In genomic region chr3:25495304-25495703, GRCh38 we compare ENCODE assay signal across 26 cellular contexts.
DNase-seq lines count a peak whose midpoint lies in the region; ATAC-seq, FAIRE-seq and TF ChIP-seq lines count a peak whose summit lies in the region.
"Had no signal": no experiment of that assay in that cellular context is flagged by ENCODE, and none has a peak within 500 bp of the region (broad histone marks: within the 10 kb centered on the region; RNA-seq: fewer than 3 reads in every experiment).

No MANE protein-coding gene starts in this region.

- intact Hi-C loops in breast epithelium (cut with DNase I; ENCODE audit: low total_unique reads) (no loop called here), right lobe of liver (cut with DNase I) (no loop called here)

- no peaks in the 10 kb centered on the region for H3K9me2 ChIP-seq in GM23248 (ENCODE audit: insufficient read depth)

- TF ChIP-seq CTCF in astrocyte (IDR thresholded peaks at IDR 0.05; ENCODE audit: insufficient read depth, low read depth, low read length) (no peak), osteocyte (IDR thresholded peaks at IDR 0.05) (no peak), breast epithelium (IDR thresholded peaks at IDR 0.05) (no peak), right lobe of liver (IDR thresholded peaks at IDR 0.05) (no peak)

- H3K4me1 ChIP-seq in ACC112 (ENCODE audit: control insufficient read depth, insufficient read depth, low read length, unreplicated experiment) (peaks cover 34% of the 10 kb centered on the region), astrocyte (ENCODE audit: insufficient read depth, low read length) (peaks cover 42% of the 10 kb centered on the region), breast epithelium (no peaks in the 10 kb centered on the region), GM23248 (ENCODE audit: insufficient read depth) (no peaks in the 10 kb centered on the region), right lobe of liver (no peaks in the 10 kb centered on the region)
- H3K4me1 ChIP-seq: BE2C; BLaER1 treated with 17β-estradiol and CSF1 and Interleukin-3, amounts not matched to agents 10 nM and 100 nM; HAP-1 had no signal

- H3K9me3 Mint-ChIP-seq in astrocyte (ENCODE audit: unreplicated experiment) (peaks cover 62% of the 10 kb centered on the region), osteocyte (ENCODE audit: unreplicated experiment) (peaks cover 9% of the 10 kb centered on the region)

- H3K4me3 Mint-ChIP-seq in astrocyte (ENCODE audit: unreplicated experiment) (no peak overlapping the region), osteocyte (ENCODE audit: unreplicated experiment) (no peak overlapping the region)
- H3K4me3 Mint-ChIP-seq: CD14-positive monocyte; CD4-positive, alpha-beta T cell; CD8-positive, alpha-beta memory T cell; HFFc6 had no signal

- peak overlapping the region; percentile 99 for H3K27ac ChIP-seq in ACC112 (ENCODE audit: low read depth, low read length)
- peak overlapping the region; percentile 94 for H3K27ac ChIP-seq in astrocyte (ENCODE audit: low read depth, low read length)
- H3K27ac ChIP-seq in breast epithelium = no peak overlapping the region
- no peak overlapping the region for H3K27ac ChIP-seq in GM23248
- no peak overlapping the region for H3K27ac ChIP-seq in right lobe of liver
- H3K27ac ChIP-seq: 22Rv1; BLaER1 treated with 17β-estradiol and CSF1 and Interleukin-3, amounts not matched to agents 10 nM and 100 nM had no signal

- H3K4me1 Mint-ChIP-seq in astrocyte (ENCODE audit: low read depth, unreplicated experiment) (no peaks in the 10 kb centered on the region), osteocyte (ENCODE audit: unreplicated experiment) (peaks cover 69% of the 10 kb centered on the region)
- H3K4me1 Mint-ChIP-seq: CD14-positive monocyte; CD8-positive, alpha-beta memory T cell had no signal

- no peaks in the 10 kb centered on the region for H3F3A ChIP-seq in GM23248 (ENCODE audit: insufficient read depth)

- peak; percentile 50 for DNase-seq in RPMI7951 (ENCODE audit: low read depth)
- DNase-seq in astrocyte (ENCODE audit: low read depth) = no peak
- DNase-seq in osteocyte (ENCODE audit: extremely low spot score, unreplicated experiment) = no peak
- DNase-seq in breast epithelium (ENCODE audit: low spot score in 2 of 2) = no peak
- no peak for DNase-seq in GM23248
- DNase-seq in right lobe of liver = no peak
- no peak for DNase-seq in NCI-H226
- DNase-seq: ACHN; AML-193; BE2C; CD4-positive, alpha-beta T cell; CD8-positive, alpha-beta memory T cell; DMS 273 treated with DMSO at 0.1 percent for 48 hours; DMS79; GF-D8; HFFc6 had no signal

- H3K36me3 Mint-ChIP-seq in astrocyte (ENCODE audit: low read depth, unreplicated experiment) (peaks cover 3% of the 10 kb centered on the region), osteocyte (ENCODE audit: unreplicated experiment) (peaks cover 2% of the 10 kb centered on the region)
- H3K36me3 Mint-ChIP-seq: CD14-positive monocyte; CD8-positive, alpha-beta memory T cell had no signal

- H3K36me3 ChIP-seq in ACC112 (ENCODE audit: insufficient read depth, low read length) (no peaks in the 10 kb centered on the region), astrocyte (ENCODE audit: insufficient read depth, low read length) (no peaks in the 10 kb centered on the region), breast epithelium (no peaks in the 10 kb centered on the region), GM23248 (ENCODE audit: low read depth) (no peaks in the 10 kb centered on the region), right lobe of liver (no peaks in the 10 kb centered on the region)
- H3K36me3 ChIP-seq: BE2C, HAP-1 had no signal

- H3K9ac ChIP-seq in astrocyte (ENCODE audit: low read length) (no peak overlapping the region), GM23248 (no peak overlapping the region)
- H3K9ac ChIP-seq: BLaER1 treated with 17β-estradiol and CSF1 and Interleukin-3, amounts not matched to agents 10 nM and 100 nM had no signal

- H3K4me3 ChIP-seq in ACC112 (ENCODE audit: low read depth, low read length) (no peak overlapping the region), astrocyte (ENCODE audit: insufficient read depth, low read depth, low read length) (no peak overlapping the region), breast epithelium (no peak overlapping the region), GM23248 (no peak overlapping the region), right lobe of liver (no peak overlapping the region)
- H3K4me3 ChIP-seq: BLaER1 treated with 17β-estradiol and CSF1 and Interleukin-3, amounts not matched to agents 10 nM and 100 nM; HAP-1 had no signal

- FAIRE-seq in astrocyte (lab: Jason Lieb, UNC) = no peak
- FAIRE-seq: A204.1, D721Med, GM12891, GM18507, H1 had no signal

- no peak for ATAC-seq in right lobe of liver

- H3K79me2 ChIP-seq in ACC112 (ENCODE audit: control insufficient read depth, insufficient read depth, low read length, unreplicated experiment) (no peaks in the 10 kb centered on the region), astrocyte (ENCODE audit: insufficient read depth, low read length) (peaks cover 49% of the 10 kb centered on the region), GM23248 (ENCODE audit: insufficient read depth) (no peaks in the 10 kb centered on the region)

- in situ Hi-C loops in GM23248 (cut with MboI) = no loop called here

- H3K27me3 ChIP-seq in ACC112 (ENCODE audit: insufficient read depth, low read length) (no peaks in the 10 kb centered on the region), astrocyte (ENCODE audit: insufficient read depth, low read length) (no peaks in the 10 kb centered on the region), breast epithelium (no peaks in the 10 kb centered on the region), GM23248 (replicated peaks; ENCODE audit: insufficient read depth) (no peaks in the 10 kb centered on the region), right lobe of liver (no peaks in the 10 kb centered on the region)
- H3K27me3 ChIP-seq: BE2C; BLaER1 treated with 17β-estradiol and CSF1 and Interleukin-3, amounts not matched to agents 10 nM and 100 nM had no signal

- H3K4me2 ChIP-seq in astrocyte (ENCODE audit: low read length) (no peak overlapping the region), GM23248 (ENCODE audit: unreplicated experiment) (no peak overlapping the region)
- H3K4me2 ChIP-seq: BLaER1 treated with 17β-estradiol and CSF1 and Interleukin-3, amounts not matched to agents 10 nM and 100 nM had no signal

- H2AFZ ChIP-seq in ACC112 (ENCODE audit: low read length, unreplicated experiment) (no peak overlapping the region), astrocyte (ENCODE audit: low read depth, low read length) (no peak overlapping the region), GM23248 (no peak overlapping the region)

- H3K27me3 Mint-ChIP-seq in astrocyte (ENCODE audit: low read depth, unreplicated experiment) = no peaks in the 10 kb centered on the region
- no peaks in the 10 kb centered on the region for H3K27me3 Mint-ChIP-seq in osteocyte (ENCODE audit: unreplicated experiment)
- H3K27me3 Mint-ChIP-seq: CD4-positive, alpha-beta T cell; CD8-positive, alpha-beta memory T cell had no signal

- 22 to 25% methylated on average over 1 of the region's 1 CpG for WGBS in GM23248 (ENCODE audit: low coverage in 1 of 2, low lambda C conversion rate in 2 of 2, missing lambda C conversion rate in 2 of 2), 2 experiments
- WGBS in right lobe of liver (ENCODE audit: insufficient coverage, low coverage, low lambda C conversion rate, missing lambda C conversion rate) = 88% methylated on average over 1 of the region's 1 CpG

- H3K27ac Mint-ChIP-seq in astrocyte (ENCODE audit: unreplicated experiment) (no peak overlapping the region), osteocyte (ENCODE audit: unreplicated experiment) (peak overlapping the region; percentile 98)
- H3K27ac Mint-ChIP-seq: CD4-positive, alpha-beta T cell; CD8-positive, alpha-beta memory T cell; HFFc6 had no signal

- H3K9me3 ChIP-seq in astrocyte (ENCODE audit: insufficient read depth, low read depth, low read length) (no peaks in the 10 kb centered on the region), breast epithelium (peaks cover 13 to 24% of the 10 kb centered on the region in 2 donors), GM23248 (ENCODE audit: low read depth) (peaks cover 4% of the 10 kb centered on the region), right lobe of liver (peaks cover 0 to 22% (median 5%) of the 10 kb centered on the region in 4 donors)
- H3K9me3 ChIP-seq: BE2C, HAP-1 had no signal

- H4K20me1 ChIP-seq in astrocyte (ENCODE audit: insufficient read depth, low read length) (no peaks in the 10 kb centered on the region), GM23248 (ENCODE audit: insufficient read depth) (no peaks in the 10 kb centered on the region)
- H4K20me1 ChIP-seq: BLaER1 treated with 17β-estradiol and CSF1 and Interleukin-3, amounts not matched to agents 10 nM and 100 nM had no signal

- no peak for TF ChIP-seq POLR2A in breast epithelium (IDR thresholded peaks at IDR 0.05)
- no peak for TF ChIP-seq POLR2A in right lobe of liver (IDR thresholded peaks at IDR 0.05)

Comparison
In these comparisons a context has a peak if more than half of its experiments do, and no peak if none do; other contexts are left out.
1. H3K27ac ChIP-seq: peak in ACC112 (single experiment) and astrocyte (single experiment); none in breast epithelium (0 of 2), GM23248 (single experiment) and right lobe of liver (0 of 3).